In genomic region chr12:117068492-117068891, GRCh38 we compare ENCODE assay signal across 14 cellular contexts. TPM values are rescaled to one million over a fixed set of nuclear protein-coding genes. Genes with fewer than 3 reads are reported as not detected.
DNase-seq lines count a peak whose midpoint lies in the region; ATAC-seq and TF ChIP-seq lines count a peak whose summit lies in the region.
"Had no signal": no experiment of that assay in that cellular context is flagged by ENCODE, and none has a peak within 500 bp of the region (broad histone marks: within the 10 kb centered on the region; RNA-seq: fewer than 3 reads in every experiment).

No MANE protein-coding gene starts in this region.

- peaks cover 0 to 21% (median 14%) of the 10 kb centered on the region in 11 experiments; a peak in 9 of 22 replicates for H3K36me3 ChIP-seq in BLaER1 treated with 17β-estradiol and CSF1 and Interleukin-3, amounts not matched to agents 10 nM and 100 nM
- peaks cover 61% of the 10 kb centered on the region for H3K36me3 ChIP-seq in KOPT-K1 (ENCODE audit: insufficient read depth, low read length)
- peaks cover 0 to 4% (median 0%) of the 10 kb centered on the region in 9 donors for H3K36me3 ChIP-seq in heart right ventricle

- H3K9me3 Mint-ChIP-seq in activated T-cell treated with anti-CD3 and anti-CD28 coated beads, Interleukin-2, amount 50 U/mL, for 24 hours: no peaks in the 10 kb centered on the region
- H3K9me3 Mint-ChIP-seq: H9, IgD-negative memory B cell had no signal

- H4K20me1 ChIP-seq in BLaER1 treated with 17β-estradiol and CSF1 and Interleukin-3, amounts not matched to agents 10 nM and 100 nM: no peaks in the 10 kb centered on the region

- peaks cover 16% of the 10 kb centered on the region for H3K4me1 Mint-ChIP-seq in activated T-cell treated with anti-CD3 and anti-CD28 coated beads, Interleukin-2, amount 50 U/mL, for 24 hours (ENCODE audit: low read depth)

- peaks cover 100% of the 10 kb centered on the region in 10 experiments for H3K4me1 ChIP-seq in BLaER1 treated with 17β-estradiol and CSF1 and Interleukin-3, amounts not matched to agents 10 nM and 100 nM
- H3K4me1 ChIP-seq in heart right ventricle (peaks cover 0 to 66% (median 31%) of the 10 kb centered on the region in 9 donors), right cardiac atrium (ENCODE audit: control insufficient read depth, insufficient read depth, low read length) (peaks cover 2% of the 10 kb centered on the region)

- ATAC-seq in heart right ventricle (peak in 6 of 8 donors; percentile 42 to 86 (median 74)), right cardiac atrium (peak; percentile 27 to 50), HG02885 (IDR thresholded peaks at IDR 0.05; ENCODE audit: poor library complexity, unreplicated experiment) (no peak)
- ATAC-seq: GM12878 had no signal

- no peak for TF ChIP-seq CTCF in heart right ventricle (IDR thresholded peaks at IDR 0.05)

- peak overlapping the region in 10 of 11 experiments; percentile 4 to 85 (median 68); a peak in 11 of 22 replicates for H3K9ac ChIP-seq in BLaER1 treated with 17β-estradiol and CSF1 and Interleukin-3, amounts not matched to agents 10 nM and 100 nM

- DNase-seq in heart right ventricle: no peak
- peak in 1 of 3 donors; percentile 6 for DNase-seq in right cardiac atrium
- no peak for DNase-seq in NCI-H2081 (lab: John Stamatoyannopoulos, UW)
- DNase-seq in SHP77 (lab: John Stamatoyannopoulos, UW): no peak
- no peak for DNase-seq in activated T-cell treated with anti-CD3 and anti-CD28 coated beads, Interleukin-2, amount 50 U/mL, for 24 hours
- DNase-seq: ACHN, DMS 273 treated with DMSO at 0.1 percent for 48 hours, GOT3, H9 had no signal

- H3K27me3 Mint-ChIP-seq in activated T-cell treated with anti-CD3 and anti-CD28 coated beads, Interleukin-2, amount 50 U/mL, for 24 hours: no peaks in the 10 kb centered on the region
- H3K27me3 Mint-ChIP-seq: IgD-negative memory B cell had no signal

- 45 to 59% methylated on average over 8 of the region's 8 CpGs for WGBS in heart right ventricle, 2 donors
- 52% methylated on average over 8 of the region's 8 CpGs for WGBS in right cardiac atrium

- peak overlapping the region; percentile 83 to 99 (median 93) for H3K4me2 ChIP-seq in BLaER1 treated with 17β-estradiol and CSF1 and Interleukin-3, amounts not matched to agents 10 nM and 100 nM

- H3K9me3 ChIP-seq in BLaER1 treated with 17β-estradiol and CSF1 and Interleukin-3, amounts not matched to agents 10 nM and 100 nM (replicated peaks in 1 of 11): peaks cover 0 to 6% (median 0%) of the 10 kb centered on the region in 11 experiments; a peak in 2 of 22 replicates
- H3K9me3 ChIP-seq in KOPT-K1 (ENCODE audit: insufficient read depth, low read length, poor library complexity, severe bottlenecking): no peaks in the 10 kb centered on the region
- no peaks in the 10 kb centered on the region for H3K9me3 ChIP-seq in heart right ventricle
- H3K9me3 ChIP-seq in right cardiac atrium (ENCODE audit: control insufficient read depth, low read length): no peaks in the 10 kb centered on the region

- no peak overlapping the region for H3K4me3 Mint-ChIP-seq in activated T-cell treated with anti-CD3 and anti-CD28 coated beads, Interleukin-2, amount 50 U/mL, for 24 hours
- H3K4me3 Mint-ChIP-seq: H9, IgD-negative memory B cell had no signal

- no peaks in the 10 kb centered on the region for H3K27me3 ChIP-seq in BLaER1 treated with 17β-estradiol and CSF1 and Interleukin-3, amounts not matched to agents 10 nM and 100 nM
- no peaks in the 10 kb centered on the region for H3K27me3 ChIP-seq in heart right ventricle
- no peaks in the 10 kb centered on the region for H3K27me3 ChIP-seq in right cardiac atrium (ENCODE audit: control insufficient read depth, insufficient read depth)

- intact Hi-C loops in heart right ventricle (cut with DNase I) (no loop called here), right cardiac atrium (cut with DNase I) (no loop called here)

- H3K4me3 ChIP-seq in BLaER1 treated with 17β-estradiol and CSF1 and Interleukin-3, amounts not matched to agents 10 nM and 100 nM: no peak overlapping the region
- H3K4me3 ChIP-seq in heart right ventricle (no peak overlapping the region), right cardiac atrium (ENCODE audit: low read length) (no peak overlapping the region)
- H3K4me3 ChIP-seq: GM12878 had no signal

- peak overlapping the region in 10 of 11 experiments; percentile 12 to 99 (median 96); a peak in 19 of 22 replicates for H3K27ac ChIP-seq in BLaER1 treated with 17β-estradiol and CSF1 and Interleukin-3, amounts not matched to agents 10 nM and 100 nM
- H3K27ac ChIP-seq in KOPT-K1 (ENCODE audit: low read depth, low read length, poor library complexity, severe bottlenecking) (peak overlapping the region; percentile 100), heart right ventricle (peak overlapping the region; percentile 39 to 80 (median 76)), right cardiac atrium (ENCODE audit: low read length) (peak overlapping the region; percentile 72)

- peaks cover 12% of the 10 kb centered on the region for H3K36me3 Mint-ChIP-seq in activated T-cell treated with anti-CD3 and anti-CD28 coated beads, Interleukin-2, amount 50 U/mL, for 24 hours (ENCODE audit: low read depth)

- H3K27ac Mint-ChIP-seq in activated T-cell treated with anti-CD3 and anti-CD28 coated beads, Interleukin-2, amount 50 U/mL, for 24 hours: no peak overlapping the region

RNA-seq across cellular contexts. Expression of gene TESC, which starts 30.7 kb away (rescaled TPM):
- total RNA-seq in heart right ventricle (100 to 1,000 TPM in 2 of 10 donors, 10 to 100 TPM in 8; 37.3 to 122 (median 62.8) TPM), right cardiac atrium (10 to 100 TPM; 23.1 to 98.5 (median 57.6) TPM)
- polyA plus RNA-seq in heart right ventricle (10 to 100 TPM; 63.9 to 83.2 TPM), right cardiac atrium (71.7 TPM)
